14 cellular contexts compared by ENCODE assay signal in genomic region chr9:124188331-124189110, GRCh38.
"Had no signal": no experiment of that assay in that cellular context is flagged by ENCODE, and none has a peak within 500 bp of the region (broad histone marks: within the 10 kb centered on the region; RNA-seq: fewer than 3 reads in every experiment).

No MANE protein-coding gene starts in this region.

- H3K4me3 ChIP-seq: SJSA1, suprapubic skin, upper lobe of left lung had no signal

- H3K36me3 ChIP-seq: brain microvascular endothelial cell, SJSA1, suprapubic skin, upper lobe of left lung had no signal

- H3K27me3 Mint-ChIP-seq: activated B cell treated with CpG ODN at 0.5 μM for 24 hours had no signal

- H3K4me1 ChIP-seq: SJSA1, suprapubic skin, upper lobe of left lung had no signal

- H3K36me3 Mint-ChIP-seq: activated naive CD8-positive, alpha-beta T cell treated with anti-CD3 and anti-CD28 coated beads, Interleukin-2, amount 10 ng/mL, durations not matched to agents 7 days and 5 days had no signal

- H3K9me3 Mint-ChIP-seq: activated B cell treated with CpG ODN at 0.5 μM for 24 hours; activated CD4-positive, alpha-beta T cell treated with anti-CD3 and anti-CD28 coated beads, Interleukin-2, amount 10 ng/mL, durations not matched to agents 7 days and 5 days; activated naive CD8-positive, alpha-beta T cell treated with anti-CD3 and anti-CD28 coated beads, Interleukin-2, amount 10 ng/mL, durations not matched to agents 7 days and 5 days; activated T-cell treated with anti-CD3 and anti-CD28 coated beads, Interleukin-2, amount 50 U/mL, for 72 hours; effector memory CD8-positive, alpha-beta T cell; nephron had no signal

- H3K27ac Mint-ChIP-seq: activated B cell treated with CpG ODN at 0.5 μM for 24 hours; activated CD4-positive, alpha-beta T cell treated with anti-CD3 and anti-CD28 coated beads, Interleukin-2, amount 10 ng/mL, durations not matched to agents 7 days and 5 days; activated naive CD8-positive, alpha-beta T cell treated with anti-CD3 and anti-CD28 coated beads, Interleukin-2, amount 10 ng/mL, durations not matched to agents 7 days and 5 days; activated T-cell treated with anti-CD3 and anti-CD28 coated beads, Interleukin-2, amount 50 U/mL, for 72 hours; nephron had no signal

- H3K27ac ChIP-seq: brain microvascular endothelial cell, SJSA1, suprapubic skin, upper lobe of left lung had no signal

- DNase-seq: activated B cell treated with CpG ODN at 0.5 μM for 24 hours; activated CD4-positive, alpha-beta T cell treated with anti-CD3 and anti-CD28 coated beads, Interleukin-2, amount 10 ng/mL, durations not matched to agents 7 days and 5 days; activated naive CD4-positive, alpha-beta T cell; activated naive CD8-positive, alpha-beta T cell treated with anti-CD3 and anti-CD28 coated beads, Interleukin-2, amount 10 ng/mL, durations not matched to agents 7 days and 5 days; activated T-cell treated with anti-CD3 and anti-CD28 coated beads, Interleukin-2, amount 50 U/mL, for 72 hours; brain microvascular endothelial cell; effector memory CD8-positive, alpha-beta T cell; foreskin melanocyte; stimulated activated naive CD4-positive, alpha-beta T cell; SW 1271; upper lobe of left lung had no signal

- ATAC-seq: activated T-cell treated with anti-CD3 and anti-CD28 coated beads, Interleukin-2, amount 50 U/mL, for 72 hours; effector memory CD8-positive, alpha-beta T cell had no signal

- H3K27me3 ChIP-seq: brain microvascular endothelial cell, upper lobe of left lung had no signal

- H3K9me3 ChIP-seq: SJSA1, upper lobe of left lung had no signal

- H3K4me1 Mint-ChIP-seq: activated CD4-positive, alpha-beta T cell treated with anti-CD3 and anti-CD28 coated beads, Interleukin-2, amount 10 ng/mL, durations not matched to agents 7 days and 5 days; nephron had no signal

- H3K4me3 Mint-ChIP-seq: activated B cell treated with CpG ODN at 0.5 μM for 24 hours; activated CD4-positive, alpha-beta T cell treated with anti-CD3 and anti-CD28 coated beads, Interleukin-2, amount 10 ng/mL, durations not matched to agents 7 days and 5 days; activated naive CD8-positive, alpha-beta T cell treated with anti-CD3 and anti-CD28 coated beads, Interleukin-2, amount 10 ng/mL, durations not matched to agents 7 days and 5 days; activated T-cell treated with anti-CD3 and anti-CD28 coated beads, Interleukin-2, amount 50 U/mL, for 72 hours; effector memory CD8-positive, alpha-beta T cell; nephron had no signal
